ENCODE assay signal across 2 cellular contexts in the genomic region with DNA sequence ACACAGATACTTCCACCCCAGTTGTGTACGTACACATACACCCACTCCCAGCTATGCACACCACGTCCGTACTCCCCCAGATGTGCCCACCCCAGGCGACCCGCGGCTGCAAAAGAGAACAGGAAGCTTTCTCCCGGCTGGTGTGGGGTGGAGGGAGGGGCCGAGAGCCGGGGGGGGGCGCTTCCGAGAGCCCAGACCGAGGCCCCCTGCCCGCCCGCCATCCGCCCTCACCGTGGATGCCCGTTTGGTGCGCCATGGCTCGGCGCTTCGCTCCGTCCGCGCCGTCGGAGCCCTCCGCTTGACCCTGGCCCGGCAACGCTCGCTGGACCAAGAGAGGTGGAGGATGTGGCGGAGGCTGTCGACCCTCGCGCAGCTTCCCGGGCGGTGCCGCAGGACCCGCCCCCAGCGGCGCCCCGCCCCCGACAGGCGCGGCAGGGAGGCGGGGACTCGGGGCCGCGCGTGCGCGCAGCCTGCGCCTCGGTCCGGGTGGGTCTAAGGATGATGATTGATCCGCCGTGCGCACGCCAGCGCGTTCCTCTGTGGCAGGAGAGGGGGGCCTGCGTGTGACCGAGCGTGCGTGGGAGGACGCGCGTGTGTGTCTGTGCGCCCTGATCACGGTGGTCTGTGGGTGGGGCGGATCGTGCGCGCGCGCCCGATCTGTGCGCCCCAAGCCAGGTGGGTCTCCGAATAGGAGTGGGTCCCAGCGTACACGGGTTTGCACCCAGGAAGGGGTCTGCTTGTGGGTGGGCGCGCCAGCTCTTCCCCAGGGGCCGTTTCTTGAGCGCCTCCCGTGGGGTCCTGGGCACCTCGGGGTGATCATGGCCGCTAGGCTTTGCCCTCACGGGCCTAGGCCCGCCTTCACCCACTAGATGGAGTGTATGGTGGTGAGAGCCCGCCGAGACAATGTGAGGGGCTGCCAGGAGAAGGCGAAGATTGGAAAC.
TF ChIP-seq lines count a peak whose summit lies in the region.

TSS of gene TWF2 (minus strand) at position 398 of the 941 bp plus-strand sequence. CDS start at position 256, 142 bp downstream.

TF ChIP-seq in HEK293, 187 proteins besides CTCF, POLR2A, EP300 and RAD21 (continued from another document and continues in another):
- TF ChIP-seq ZBTB44 (tag by site-specific recombination; IDR thresholded peaks at IDR 0.05): no peak
- no peak for TF ChIP-seq HOXD13 (CRISPR knock-in tag; IDR thresholded peaks at IDR 0.05; ENCODE audit: borderline replicate concordance)
- TF ChIP-seq SP2 (tag by site-specific recombination; IDR thresholded peaks at IDR 0.05): peak; percentile 59
- TF ChIP-seq ZNF521 (tag by site-specific recombination; IDR thresholded peaks at IDR 0.05): no peak
- no peak for TF ChIP-seq ZNF776 (tag by site-specific recombination; IDR thresholded peaks at IDR 0.05; ENCODE audit: borderline replicate concordance)
- no peak for TF ChIP-seq ZNF302 (tag by site-specific recombination; IDR thresholded peaks at IDR 0.05; ENCODE audit: low read depth)
- no peak for TF ChIP-seq ZNF366 (tag by site-specific recombination; conservative IDR thresholded peaks at IDR 0.05)
- no peak for TF ChIP-seq ZNF10 (tag by site-specific recombination; IDR thresholded peaks at IDR 0.05)
- peak; percentile 37 for TF ChIP-seq KLF16 (tag by site-specific recombination; IDR thresholded peaks at IDR 0.05)
- no peak for TF ChIP-seq ZSCAN16 (tag by site-specific recombination; IDR thresholded peaks at IDR 0.05)
- TF ChIP-seq ZNF654 (tag by site-specific recombination; IDR thresholded peaks at IDR 0.05; ENCODE audit: low read depth): peak; percentile 6; the same call in 1 of the 2 replicates
- TF ChIP-seq SETDB1 (IDR thresholded peaks at IDR 0.05; ENCODE audit: insufficient read length, low read length): no peak
- no peak for TF ChIP-seq ZNF561 (tag by site-specific recombination; IDR thresholded peaks at IDR 0.05; ENCODE audit: borderline replicate concordance)
- TF ChIP-seq ZSCAN23 (tag by site-specific recombination; IDR thresholded peaks at IDR 0.05): no peak
- no peak for TF ChIP-seq ZNF248 (tag by site-specific recombination; IDR thresholded peaks at IDR 0.05)
- TF ChIP-seq ZNF114 (tag by site-specific recombination; IDR thresholded peaks at IDR 0.05): no peak
- no peak for TF ChIP-seq ZNF169 (tag by site-specific recombination; IDR thresholded peaks at IDR 0.05)
- 0 out of 2 replicates have a peak, but pooled peaks have one; percentile 20 for TF ChIP-seq ZBTB11 (tag by site-specific recombination; conservative IDR thresholded peaks at IDR 0.05; ENCODE audit: low read depth)
- no peak for TF ChIP-seq ZNF701 (tag by site-specific recombination; IDR thresholded peaks at IDR 0.05)
- TF ChIP-seq TSHZ1 (tag by site-specific recombination; IDR thresholded peaks at IDR 0.05; ENCODE audit: borderline replicate concordance): no peak
- no peak for TF ChIP-seq HOXA7 (CRISPR knock-in tag; IDR thresholded peaks at IDR 0.05; ENCODE audit: borderline replicate concordance)
- TF ChIP-seq ZNF146 (tag by site-specific recombination; IDR thresholded peaks at IDR 0.05): no peak; the same call in 1 of the 2 replicates

TF ChIP-seq in K562, 482 proteins besides CTCF, POLR2A, EP300 and RAD21 (continued from another document and continues in another):
- TF ChIP-seq RREB1 (CRISPR knock-in tag; IDR thresholded peaks at IDR 0.05): no peak
- no peak for TF ChIP-seq ZNF274 (IDR thresholded peaks at IDR 0.05; ENCODE audit: borderline replicate concordance, low read depth, low read length)
- TF ChIP-seq PKNOX1 (IDR thresholded peaks at IDR 0.05): peak; percentile 62
- TF ChIP-seq RBBP5 (IDR thresholded peaks at IDR 0.05; ENCODE audit: borderline replicate concordance, insufficient read depth, low read length, poor library complexity, severe bottlenecking): peak; percentile 8
- peak; percentile 11 to 53; a peak in 2 of 4 replicates for TF ChIP-seq MNT (conservative IDR thresholded peaks at IDR 0.05)
- TF ChIP-seq KAT2B (IDR thresholded peaks at IDR 0.05; ENCODE audit: low read depth, low read length): no peak
- no peak for TF ChIP-seq STAT5A (IDR thresholded peaks at IDR 0.05; ENCODE audit: borderline replicate concordance, low read length)
- no peak for TF ChIP-seq RAD51 (IDR thresholded peaks at IDR 0.05; ENCODE audit: borderline replicate concordance, low read depth)
- TF ChIP-seq ZNF140 (CRISPR knock-in tag; IDR thresholded peaks at IDR 0.05): no peak
- TF ChIP-seq ZBTB5 (IDR thresholded peaks at IDR 0.05): no peak
- peak; percentile 92 for TF ChIP-seq MEIS2 (IDR thresholded peaks at IDR 0.05; ENCODE audit: partially characterized antibody)
- TF ChIP-seq NFYB (IDR thresholded peaks at IDR 0.05; ENCODE audit: extremely low read depth, insufficient read length): no peak
- TF ChIP-seq, protein P1, sequence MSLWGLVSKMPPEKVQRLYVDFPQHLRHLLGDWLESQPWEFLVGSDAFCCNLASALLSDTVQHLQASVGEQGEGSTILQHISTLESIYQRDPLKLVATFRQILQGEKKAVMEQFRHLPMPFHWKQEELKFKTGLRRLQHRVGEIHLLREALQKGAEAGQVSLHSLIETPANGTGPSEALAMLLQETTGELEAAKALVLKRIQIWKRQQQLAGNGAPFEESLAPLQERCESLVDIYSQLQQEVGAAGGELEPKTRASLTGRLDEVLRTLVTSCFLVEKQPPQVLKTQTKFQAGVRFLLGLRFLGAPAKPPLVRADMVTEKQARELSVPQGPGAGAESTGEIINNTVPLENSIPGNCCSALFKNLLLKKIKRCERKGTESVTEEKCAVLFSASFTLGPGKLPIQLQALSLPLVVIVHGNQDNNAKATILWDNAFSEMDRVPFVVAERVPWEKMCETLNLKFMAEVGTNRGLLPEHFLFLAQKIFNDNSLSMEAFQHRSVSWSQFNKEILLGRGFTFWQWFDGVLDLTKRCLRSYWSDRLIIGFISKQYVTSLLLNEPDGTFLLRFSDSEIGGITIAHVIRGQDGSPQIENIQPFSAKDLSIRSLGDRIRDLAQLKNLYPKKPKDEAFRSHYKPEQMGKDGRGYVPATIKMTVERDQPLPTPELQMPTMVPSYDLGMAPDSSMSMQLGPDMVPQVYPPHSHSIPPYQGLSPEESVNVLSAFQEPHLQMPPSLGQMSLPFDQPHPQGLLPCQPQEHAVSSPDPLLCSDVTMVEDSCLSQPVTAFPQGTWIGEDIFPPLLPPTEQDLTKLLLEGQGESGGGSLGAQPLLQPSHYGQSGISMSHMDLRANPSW (CRISPR knock-in tag; IDR thresholded peaks at IDR 0.05): no peak
- TF ChIP-seq GTF2E2 (tag; IDR thresholded peaks at IDR 0.05): no peak
- no peak for TF ChIP-seq ZNF232 (CRISPR knock-in tag; IDR thresholded peaks at IDR 0.05)
- no peak for TF ChIP-seq ZNF507 (tag; conservative IDR thresholded peaks at IDR 0.05)
- peak; percentile 88 for TF ChIP-seq POLR2G (IDR thresholded peaks at IDR 0.05; ENCODE audit: low read depth, low read length)
- TF ChIP-seq ZNF668 (CRISPR knock-in tag; IDR thresholded peaks at IDR 0.05): no peak
- no peak for TF ChIP-seq BCOR (IDR thresholded peaks at IDR 0.05)
- TF ChIP-seq, protein P2, sequence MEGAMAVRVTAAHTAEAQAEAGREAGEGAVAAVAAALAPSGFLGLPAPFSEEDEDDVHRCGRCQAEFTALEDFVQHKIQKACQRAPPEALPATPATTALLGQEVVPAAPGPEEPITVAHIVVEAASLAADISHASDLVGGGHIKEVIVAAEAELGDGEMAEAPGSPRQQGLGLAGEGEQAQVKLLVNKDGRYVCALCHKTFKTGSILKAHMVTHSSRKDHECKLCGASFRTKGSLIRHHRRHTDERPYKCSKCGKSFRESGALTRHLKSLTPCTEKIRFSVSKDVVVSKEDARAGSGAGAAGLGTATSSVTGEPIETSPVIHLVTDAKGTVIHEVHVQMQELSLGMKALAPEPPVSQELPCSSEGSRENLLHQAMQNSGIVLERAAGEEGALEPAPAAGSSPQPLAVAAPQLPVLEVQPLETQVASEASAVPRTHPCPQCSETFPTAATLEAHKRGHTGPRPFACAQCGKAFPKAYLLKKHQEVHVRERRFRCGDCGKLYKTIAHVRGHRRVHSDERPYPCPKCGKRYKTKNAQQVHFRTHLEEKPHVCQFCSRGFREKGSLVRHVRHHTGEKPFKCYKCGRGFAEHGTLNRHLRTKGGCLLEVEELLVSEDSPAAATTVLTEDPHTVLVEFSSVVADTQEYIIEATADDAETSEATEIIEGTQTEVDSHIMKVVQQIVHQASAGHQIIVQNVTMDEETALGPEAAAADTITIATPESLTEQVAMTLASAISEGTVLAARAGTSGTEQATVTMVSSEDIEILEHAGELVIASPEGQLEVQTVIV (CRISPR knock-in tag; IDR thresholded peaks at IDR 0.05; ENCODE audit: borderline replicate concordance): no peak
- TF ChIP-seq FOXA3 (CRISPR knock-in tag; conservative IDR thresholded peaks at IDR 0.05 in 1 of 2, IDR thresholded peaks at IDR 0.05 in 1 of 2): no peak
- TF ChIP-seq BRCA1 (IDR thresholded peaks at IDR 0.05): no peak
- no peak for TF ChIP-seq BRCA1 (CRISPR knock-in tag; IDR thresholded peaks at IDR 0.05)
- no peak for TF ChIP-seq PML (IDR thresholded peaks at IDR 0.05; ENCODE audit: low read length)
- no peak for TF ChIP-seq ZZZ3 (IDR thresholded peaks at IDR 0.05)
- peak; percentile 33; the same call in 1 of the 2 replicates for TF ChIP-seq HDAC2 (IDR thresholded peaks at IDR 0.05)
- TF ChIP-seq, protein P3, sequence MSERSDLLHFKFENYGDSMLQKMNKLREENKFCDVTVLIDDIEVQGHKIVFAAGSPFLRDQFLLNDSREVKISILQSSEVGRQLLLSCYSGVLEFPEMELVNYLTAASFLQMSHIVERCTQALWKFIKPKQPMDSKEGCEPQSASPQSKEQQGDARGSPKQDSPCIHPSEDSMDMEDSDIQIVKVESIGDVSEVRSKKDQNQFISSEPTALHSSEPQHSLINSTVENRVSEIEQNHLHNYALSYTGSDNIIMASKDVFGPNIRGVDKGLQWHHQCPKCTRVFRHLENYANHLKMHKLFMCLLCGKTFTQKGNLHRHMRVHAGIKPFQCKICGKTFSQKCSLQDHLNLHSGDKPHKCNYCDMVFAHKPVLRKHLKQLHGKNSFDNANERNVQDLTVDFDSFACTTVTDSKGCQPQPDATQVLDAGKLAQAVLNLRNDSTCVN (CRISPR knock-in tag; IDR thresholded peaks at IDR 0.05): no peak
